In genomic region chr18:30618567-30618966, GRCh38 we compare ENCODE assay signal across 15 cellular contexts.
A peak's percentile ranks its signal among the peaks of the same experiment; 100 is the strongest.
DNase-seq lines count a peak whose midpoint lies in the region; ATAC-seq, FAIRE-seq and TF ChIP-seq lines count a peak whose summit lies in the region.
"Had no signal": no experiment of that assay in that cellular context is flagged by ENCODE, and none has a peak within 500 bp of the region (broad histone marks: within the 10 kb centered on the region; RNA-seq: fewer than 3 reads in every experiment).

No MANE protein-coding gene starts in this region.

- CTCF ChIA-PET in GM12878 (lab: Yijun Ruan, JAX): interaction anchor here (0.9 kb wide), 1 partner anchor 56 kb away, joined by 3 read pairs; no protein-coding TSS in a partner anchor

- H3K36me3 ChIP-seq in GM12878 (ENCODE audit: control insufficient read depth in 2 of 2, insufficient read depth in 2 of 2, low read length in 1 of 2): no peaks in the 10 kb centered on the region
- no peaks in the 10 kb centered on the region for H3K36me3 ChIP-seq in testis (ENCODE audit: low read depth, missing control alignments)
- H3K36me3 ChIP-seq: BLaER1 had no signal

- 17% methylated on average over 3 of the region's 3 CpGs for WGBS in GM12878 (ENCODE audit: insufficient coverage, insufficient replicate concordance, low lambda C conversion rate, missing lambda C conversion rate)
- 73 to 81% methylated on average over 3 of the region's 3 CpGs for WGBS in testis, 2 donors

- no peak overlapping the region for H3K27ac ChIP-seq in GM12878 (ENCODE audit: control insufficient read depth, insufficient read depth)
- peak overlapping the region in 1 of 2 donors; percentile 36 for H3K27ac ChIP-seq in testis
- H3K27ac ChIP-seq: 22Rv1, BLaER1 had no signal

- no peak overlapping the region for H3K9ac ChIP-seq in GM12878 (ENCODE audit: control insufficient read depth, insufficient read depth, low read length)
- H3K9ac ChIP-seq: BLaER1 had no signal

- no peak for ATAC-seq in activated naive CD8-positive, alpha-beta T cell treated with anti-CD3 and anti-CD28 coated beads, Interleukin-2, amount 50 U/mL, for 24 hours
- ATAC-seq in GM12878: peak; percentile 20
- ATAC-seq: HCT116 had no signal

- SMC1A ChIA-PET in GM12878 (lab: Charles Lee; ENCODE audit: uncharacterized antibody, unreplicated experiment): interaction anchor here (0.7 to 1.2 kb wide), 4 partner anchors 20 to 290 kb away, joined by 3 to 4 read pairs (median 3); no protein-coding TSS in a partner anchor

- H3K79me2 ChIP-seq in GM12878 (ENCODE audit: control insufficient read depth, insufficient read depth, low read length): no peaks in the 10 kb centered on the region

- RAD21 ChIA-PET in GM12878 (lab: Charles Lee; ENCODE audit: unreplicated experiment): interaction anchor here (0.9 kb wide), 1 partner anchor 114 kb away, joined by 3 read pairs; no protein-coding TSS in a partner anchor

- peak overlapping the region; percentile 25 for H3K27ac Mint-ChIP-seq in activated naive CD8-positive, alpha-beta T cell treated with anti-CD3 and anti-CD28 coated beads for 36 hours
- no peak overlapping the region for H3K27ac Mint-ChIP-seq in activated naive CD8-positive, alpha-beta T cell treated with anti-CD3 and anti-CD28 coated beads, Interleukin-2, amount 50 U/mL, for 24 hours
- H3K27ac Mint-ChIP-seq: CD4-positive, CD25-positive, alpha-beta regulatory T cell had no signal

- H3K27me3 ChIP-seq in GM12878 (replicated peaks in 1 of 2; ENCODE audit: control insufficient read depth in 2 of 2, insufficient read depth in 2 of 2, low read length in 1 of 2) (no peaks in the 10 kb centered on the region), testis (no peaks in the 10 kb centered on the region)
- H3K27me3 ChIP-seq: BLaER1 had no signal

- H4K20me1 ChIP-seq in GM12878 (ENCODE audit: control insufficient read depth, insufficient read depth): no peaks in the 10 kb centered on the region
- H4K20me1 ChIP-seq: BLaER1 had no signal

- H3K4me2 ChIP-seq in GM12878 (ENCODE audit: control insufficient read depth, insufficient read depth): no peak overlapping the region
- H3K4me2 ChIP-seq: BLaER1 had no signal

- BruUV-seq in GM12878 (replicated peaks; lab: Mats Ljungman, UMichigan): no TSS peak

- intact Hi-C loops in GM12878 (cut with micrococcal nuclease; ENCODE audit: unreplicated experiment) (no loop called here), testis (cut with DNase I; ENCODE audit: low total_unique reads) (no loop called here)

- H3K4me3 ChIP-seq in GM12878: no peak overlapping the region
- H3K4me3 ChIP-seq in testis: no peak overlapping the region
- H3K4me3 ChIP-seq: BLaER1 had no signal

- H3K4me1 ChIP-seq in GM12878 (ENCODE audit: control insufficient read depth, insufficient read depth, low read length): no peaks in the 10 kb centered on the region
- no peaks in the 10 kb centered on the region for H3K4me1 ChIP-seq in testis
- H3K4me1 ChIP-seq: BLaER1 had no signal

- TF ChIP-seq RAD21 in GM12878 (IDR thresholded peaks at IDR 0.05; ENCODE audit: insufficient read depth, low read depth, low read length): no peak

- H3K9me3 ChIP-seq in GM12878 (replicated peaks; ENCODE audit: control insufficient read depth, insufficient read depth, low read length) (no peaks in the 10 kb centered on the region), testis (no peaks in the 10 kb centered on the region)
- H3K9me3 ChIP-seq: BLaER1 had no signal

- no peaks in the 10 kb centered on the region for H3K36me3 Mint-ChIP-seq in activated naive CD8-positive, alpha-beta T cell treated with anti-CD3 and anti-CD28 coated beads for 36 hours
- no peaks in the 10 kb centered on the region for H3K36me3 Mint-ChIP-seq in activated naive CD8-positive, alpha-beta T cell treated with anti-CD3 and anti-CD28 coated beads, Interleukin-2, amount 50 U/mL, for 24 hours (ENCODE audit: low read depth)
- H3K36me3 Mint-ChIP-seq: CD4-positive, CD25-positive, alpha-beta regulatory T cell had no signal

- no peak for TF ChIP-seq EP300 in GM12878 (IDR thresholded peaks at IDR 0.05; ENCODE audit: borderline replicate concordance in 1 of 2, control insufficient read depth in 1 of 2, low read depth in 2 of 2, low read length in 2 of 2)

- in situ Hi-C loops in GM12878 (cut with MboI): no loop called here

- TF ChIP-seq CTCF in GM12878 (IDR thresholded peaks at IDR 0.05 in 2 of 3, conservative IDR thresholded peaks at IDR 0.05 in 1 of 3; ENCODE audit: control insufficient read depth in 2 of 3, extremely low read depth in 1 of 3, insufficient read depth in 1 of 3, low read depth in 3 of 3, low read length in 3 of 3): no peak
- TF ChIP-seq CTCF in testis (IDR thresholded peaks at IDR 0.05): no peak

- no peaks in the 10 kb centered on the region for H3K4me1 Mint-ChIP-seq in activated naive CD8-positive, alpha-beta T cell treated with anti-CD3 and anti-CD28 coated beads for 36 hours
- no peaks in the 10 kb centered on the region for H3K4me1 Mint-ChIP-seq in activated naive CD8-positive, alpha-beta T cell treated with anti-CD3 and anti-CD28 coated beads, Interleukin-2, amount 50 U/mL, for 24 hours
- H3K4me1 Mint-ChIP-seq: CD4-positive, CD25-positive, alpha-beta regulatory T cell had no signal

- H3K9me3 Mint-ChIP-seq in activated naive CD8-positive, alpha-beta T cell treated with anti-CD3 and anti-CD28 coated beads for 36 hours: peaks cover 11% of the 10 kb centered on the region
- H3K9me3 Mint-ChIP-seq in activated naive CD8-positive, alpha-beta T cell treated with anti-CD3 and anti-CD28 coated beads, Interleukin-2, amount 50 U/mL, for 24 hours: peaks cover 11% of the 10 kb centered on the region

- POLR2A ChIA-PET in GM12878 (lab: Charles Lee): no interaction called here

- no peak overlapping the region for H3K4me3 Mint-ChIP-seq in activated naive CD8-positive, alpha-beta T cell treated with anti-CD3 and anti-CD28 coated beads for 36 hours
- no peak overlapping the region for H3K4me3 Mint-ChIP-seq in activated naive CD8-positive, alpha-beta T cell treated with anti-CD3 and anti-CD28 coated beads, Interleukin-2, amount 50 U/mL, for 24 hours
- H3K4me3 Mint-ChIP-seq: CD4-positive, CD25-positive, alpha-beta regulatory T cell had no signal

- no peak for DNase-seq in activated naive CD8-positive, alpha-beta T cell treated with anti-CD3 and anti-CD28 coated beads for 36 hours
- no peak for DNase-seq in activated naive CD8-positive, alpha-beta T cell treated with anti-CD3 and anti-CD28 coated beads, Interleukin-2, amount 50 U/mL, for 24 hours
- DNase-seq in GM12878 (ENCODE audit: low read depth, low spot score): no peak
- DNase-seq in myocyte (ENCODE audit: low read depth): peak; percentile 18
- DNase-seq in testis: peak; percentile 23
- no peak for DNase-seq in HCEC 1CT
- no peak for DNase-seq in DMS79 (lab: John Stamatoyannopoulos, UW)
- DNase-seq in Ammon's horn (ENCODE audit: low spot score): no peak
- DNase-seq: CD4-positive, CD25-positive, alpha-beta regulatory T cell; GOT3; IMR-90 had no signal

- FAIRE-seq in GM12878 (lab: Jason Lieb, UNC): no peak
- FAIRE-seq: GM12891 had no signal

- no peaks in the 10 kb centered on the region for H3K27me3 Mint-ChIP-seq in activated naive CD8-positive, alpha-beta T cell treated with anti-CD3 and anti-CD28 coated beads for 36 hours
- H3K27me3 Mint-ChIP-seq in activated naive CD8-positive, alpha-beta T cell treated with anti-CD3 and anti-CD28 coated beads, Interleukin-2, amount 50 U/mL, for 24 hours: no peaks in the 10 kb centered on the region
- H3K27me3 Mint-ChIP-seq: CD4-positive, CD25-positive, alpha-beta regulatory T cell had no signal

- TF ChIP-seq POLR2A in GM12878 (IDR thresholded peaks at IDR 0.05; ENCODE audit: low read depth, low read length) (no peak), testis (IDR thresholded peaks at IDR 0.05) (no peak)

- H2AFZ ChIP-seq in GM12878 (ENCODE audit: control insufficient read depth, low read depth, low read length): no peak overlapping the region

TF ChIP-seq in GM12878, 131 proteins besides CTCF, POLR2A, EP300 and RAD21 (continues in another document):
- TF ChIP-seq IKZF2 (IDR thresholded peaks at IDR 0.05) (peak; percentile 10 to 18; a peak in 1 of 4 replicates), IRF3 (IDR thresholded peaks at IDR 0.05) (no peak), MEF2B (IDR thresholded peaks at IDR 0.05; ENCODE audit: partially characterized antibody, poor library complexity, severe bottlenecking) (peak; percentile 22), MTA2 (IDR thresholded peaks at IDR 0.05; ENCODE audit: low read depth) (0 out of 2 replicates have a peak, but pooled peaks have one; percentile 13), RB1 (IDR thresholded peaks at IDR 0.05; ENCODE audit: borderline replicate concordance) (no peak), KLF5 (IDR thresholded peaks at IDR 0.05; ENCODE audit: partially characterized antibody) (no peak), ZNF274 (IDR thresholded peaks at IDR 0.05; ENCODE audit: insufficient read depth, insufficient read length) (no peak)
- TF ChIP-seq, protein P1, sequence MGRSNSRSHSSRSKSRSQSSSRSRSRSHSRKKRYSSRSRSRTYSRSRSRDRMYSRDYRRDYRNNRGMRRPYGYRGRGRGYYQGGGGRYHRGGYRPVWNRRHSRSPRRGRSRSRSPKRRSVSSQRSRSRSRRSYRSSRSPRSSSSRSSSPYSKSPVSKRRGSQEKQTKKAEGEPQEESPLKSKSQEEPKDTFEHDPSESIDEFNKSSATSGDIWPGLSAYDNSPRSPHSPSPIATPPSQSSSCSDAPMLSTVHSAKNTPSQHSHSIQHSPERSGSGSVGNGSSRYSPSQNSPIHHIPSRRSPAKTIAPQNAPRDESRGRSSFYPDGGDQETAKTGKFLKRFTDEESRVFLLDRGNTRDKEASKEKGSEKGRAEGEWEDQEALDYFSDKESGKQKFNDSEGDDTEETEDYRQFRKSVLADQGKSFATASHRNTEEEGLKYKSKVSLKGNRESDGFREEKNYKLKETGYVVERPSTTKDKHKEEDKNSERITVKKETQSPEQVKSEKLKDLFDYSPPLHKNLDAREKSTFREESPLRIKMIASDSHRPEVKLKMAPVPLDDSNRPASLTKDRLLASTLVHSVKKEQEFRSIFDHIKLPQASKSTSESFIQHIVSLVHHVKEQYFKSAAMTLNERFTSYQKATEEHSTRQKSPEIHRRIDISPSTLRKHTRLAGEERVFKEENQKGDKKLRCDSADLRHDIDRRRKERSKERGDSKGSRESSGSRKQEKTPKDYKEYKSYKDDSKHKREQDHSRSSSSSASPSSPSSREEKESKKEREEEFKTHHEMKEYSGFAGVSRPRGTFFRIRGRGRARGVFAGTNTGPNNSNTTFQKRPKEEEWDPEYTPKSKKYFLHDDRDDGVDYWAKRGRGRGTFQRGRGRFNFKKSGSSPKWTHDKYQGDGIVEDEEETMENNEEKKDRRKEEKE (IDR thresholded peaks at IDR 0.05): no peak

Comparison
In these comparisons a context has a peak if more than half of its experiments do, and no peak if none do; other contexts are left out.
1. DNase-seq: peak in myocyte (single experiment) and testis (single experiment); none in activated naive CD8-positive, alpha-beta T cell treated with anti-CD3 and anti-CD28 coated beads for 36 hours (single experiment), activated naive CD8-positive, alpha-beta T cell treated with anti-CD3 and anti-CD28 coated beads, Interleukin-2, amount 50 U/mL, for 24 hours (single experiment), GM12878 (single experiment), HCEC 1CT (single experiment), DMS79 (single experiment) and Ammon's horn (single experiment).